Comparison of ENCODE assay signal across 8 cellular contexts in the genomic region with DNA sequence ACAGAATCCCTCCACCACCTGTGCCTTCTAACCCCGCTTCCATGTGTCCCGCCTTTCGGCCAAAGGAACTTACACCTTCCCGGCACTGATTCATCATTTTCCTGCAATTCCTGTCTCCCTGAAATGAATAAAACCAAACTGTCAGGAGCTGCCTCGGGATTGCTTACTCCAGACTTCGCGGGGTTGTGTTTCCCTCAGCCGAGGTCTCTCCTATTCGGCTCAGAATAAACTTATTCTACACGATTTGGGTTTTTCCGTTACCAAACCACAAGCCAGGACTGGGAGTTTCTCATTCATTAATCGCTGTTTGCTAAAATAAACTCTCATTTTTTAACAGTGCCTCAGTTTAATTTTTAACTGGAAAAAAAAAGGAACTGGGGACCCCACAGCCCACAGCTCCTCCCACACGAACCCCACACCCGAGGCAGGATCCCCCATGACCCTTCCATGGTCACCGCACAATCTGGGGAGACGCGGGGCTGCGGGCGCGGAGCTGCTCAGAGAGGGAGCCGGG. TPM values are rescaled to one million over a fixed set of nuclear protein-coding genes. Genes with fewer than 3 reads are reported as not detected.
DNase-seq lines count a peak whose midpoint lies in the region; ATAC-seq and TF ChIP-seq lines count a peak whose summit lies in the region.

No MANE protein-coding gene starts in this region.

- H3K4me3 ChIP-seq in BJ (ENCODE audit: low read depth, low read length) (peak overlapping the region; percentile 77), GM23248 (peak overlapping the region; percentile 81), SU-DHL-6 (ENCODE audit: insufficient read depth, low read length, poor library complexity, severe bottlenecking) (peak overlapping the region; percentile 83), right atrium auricular region (peak overlapping the region; percentile 58 to 77), skin epidermis (peak overlapping the region; percentile 44 to 66 (median 60))

- H3K79me2 ChIP-seq in GM23248 (ENCODE audit: insufficient read depth), result no peaks in the 10 kb centered on the region
- peaks cover 5% of the 10 kb centered on the region; the same call in 1 of the 2 replicates for H3K79me2 ChIP-seq in SU-DHL-6 (ENCODE audit: insufficient read depth, low read length)

- TF ChIP-seq CTCF in BJ (IDR thresholded peaks at IDR 0.05; ENCODE audit: insufficient read depth, low read depth, low read length) (no peak), SU-DHL-6 (IDR thresholded peaks at IDR 0.05; ENCODE audit: insufficient read depth, low read length, poor library complexity, severe bottlenecking) (no peak), right atrium auricular region (IDR thresholded peaks at IDR 0.05) (no peak)

- no peaks in the 10 kb centered on the region for H4K20me1 ChIP-seq in GM23248 (ENCODE audit: insufficient read depth)
- no peaks in the 10 kb centered on the region for H4K20me1 ChIP-seq in SU-DHL-6 (ENCODE audit: low read depth, low read length)

- CTCF ChIA-PET in BJ (lab: Yijun Ruan, JAX), result interaction anchor here (0.9 to 1.3 kb wide), 5 partner anchors 19 to 255 kb away, joined by 3 to 11 read pairs (median 3); partner anchors contain the start of gene ZNF20

- DNase-seq in BJ (ENCODE audit: low read depth) (no peak), GM23248 (peak; percentile 48), right atrium auricular region (ENCODE audit: low spot score) (no peak), NCI-H1436 treated with DMSO at 0.1 percent for 48 hours (lab: John Stamatoyannopoulos, UW) (no peak), SIG-M5 treated with dmso at 0.1 percent for 504 hours (lab: John Stamatoyannopoulos, UW; ENCODE audit: unreplicated experiment) (no peak)

- WGBS in GM23248 (ENCODE audit: low coverage in 1 of 2, low lambda C conversion rate in 2 of 2, missing lambda C conversion rate in 2 of 2), 2 experiments, result 1% methylated on average over 21 of the region's 21 CpGs

- H3K36me3 ChIP-seq in BJ (ENCODE audit: control insufficient read depth, insufficient read depth, low read length) (no peaks in the 10 kb centered on the region), GM23248 (ENCODE audit: low read depth) (no peaks in the 10 kb centered on the region), SU-DHL-6 (ENCODE audit: low read length) (peaks cover 3% of the 10 kb centered on the region; the same call in 1 of the 2 replicates), right atrium auricular region (no peaks in the 10 kb centered on the region)

- no peaks in the 10 kb centered on the region for H3K27me3 ChIP-seq in BJ (ENCODE audit: control insufficient read depth, insufficient read depth, low read length)
- no peaks in the 10 kb centered on the region for H3K27me3 ChIP-seq in GM23248 (replicated peaks; ENCODE audit: insufficient read depth)
- no peaks in the 10 kb centered on the region for H3K27me3 ChIP-seq in SU-DHL-6 (ENCODE audit: low read length)
- no peaks in the 10 kb centered on the region for H3K27me3 ChIP-seq in right atrium auricular region

- in situ Hi-C loops in GM23248 (cut with MboI), result no loop called here

- H3K4me1 ChIP-seq in GM23248 (ENCODE audit: insufficient read depth), result peaks cover 6% of the 10 kb centered on the region; the same call in 1 of the 2 replicates
- peaks cover 0 to 13% of the 10 kb centered on the region in 2 donors for H3K4me1 ChIP-seq in right atrium auricular region

- H3K9me2 ChIP-seq in GM23248 (ENCODE audit: insufficient read depth), result no peaks in the 10 kb centered on the region
- no peaks in the 10 kb centered on the region for H3K9me2 ChIP-seq in SU-DHL-6 (replicated peaks; ENCODE audit: insufficient read depth, low read length)

- H3K9me3 ChIP-seq in GM23248 (ENCODE audit: low read depth) (no peaks in the 10 kb centered on the region), SU-DHL-6 (ENCODE audit: insufficient read depth, low read length) (no peaks in the 10 kb centered on the region), right atrium auricular region (no peaks in the 10 kb centered on the region)

- peak overlapping the region; percentile 52 for H3K9ac ChIP-seq in GM23248
- H3K9ac ChIP-seq in SU-DHL-6 (ENCODE audit: low read length), result peak overlapping the region; percentile 92

- no peak for ATAC-seq in HG03565 (IDR thresholded peaks at IDR 0.05; ENCODE audit: unreplicated experiment)

- H2AFZ ChIP-seq in GM23248 (peak overlapping the region; percentile 93), SU-DHL-6 (ENCODE audit: low read depth, low read length, severe bottlenecking) (peak overlapping the region; percentile 98)

- H3K4me2 ChIP-seq in GM23248 (ENCODE audit: unreplicated experiment) (peak overlapping the region; percentile 94), SU-DHL-6 (ENCODE audit: low read depth, low read length, poor library complexity, severe bottlenecking) (peak overlapping the region; percentile 98)

- H3F3A ChIP-seq in GM23248 (ENCODE audit: insufficient read depth), result no peaks in the 10 kb centered on the region
- H3F3A ChIP-seq in SU-DHL-6 (ENCODE audit: insufficient read depth), result peaks cover 5% of the 10 kb centered on the region; the same call in 1 of the 2 replicates

- H3K27ac ChIP-seq in GM23248 (no peak overlapping the region), SU-DHL-6 (ENCODE audit: low read depth, low read length) (peak overlapping the region; percentile 15; the same call in 1 of the 2 replicates), right atrium auricular region (peak overlapping the region; percentile 65 to 68), skin epidermis (peak overlapping the region in 13 of 21 experiments; percentile 13 to 77 (median 39))

- POLR2A ChIA-PET in BJ (lab: Charles Lee), result no interaction called here

RNA-seq across cellular contexts. Expression of gene ZNF878, which starts 0.6 kb away (rescaled TPM):
- polyA plus RNA-seq in BJ (2011; rRNA removed), result not detected in 2 replicates
- not detected in 2 replicates for polyA minus RNA-seq in BJ (2011; rRNA and poly(A)+ RNA removed)
- not detected in 2 replicates for total RNA-seq in GM23248 (2014; rRNA removed; shearing (Covaris generic))
- polyA plus RNA-seq in GM23248 (2016; fragmentation: Nextera tagmentation; extraction: Ambion mirVana), result 0.18 TPM in 1 of 2 replicates, not detected in the other
- total RNA-seq in right atrium auricular region, result under 1 TPM; 0.20 to 0.26 TPM

RNA-seq across cellular contexts. Expression of gene ZNF844, which starts 12.4 kb away (rescaled TPM):
- polyA plus RNA-seq in BJ (2011; rRNA removed) (2.8 and 4.5 TPM in 2 replicates), GM23248 (2016; fragmentation: Nextera tagmentation; extraction: Ambion mirVana) (1.7 and 2.3 TPM in 2 replicates)
- polyA minus RNA-seq in BJ (2011; rRNA and poly(A)+ RNA removed), result 5.1 and 5.6 TPM in 2 replicates
- total RNA-seq in GM23248 (2014; rRNA removed; shearing (Covaris generic)), result 4.0 and 4.2 TPM in 2 replicates
- 10 to 100 TPM in 1 of 2 donors, 1 to 10 TPM in 1; 6.2 to 10.8 TPM for total RNA-seq in right atrium auricular region

RNA-seq across cellular contexts. Expression of gene ZNF433, which starts 16.6 kb away (rescaled TPM):
- polyA plus RNA-seq in BJ (2011; rRNA removed) (1.8 and 2.3 TPM in 2 replicates), GM23248 (2016; fragmentation: Nextera tagmentation; extraction: Ambion mirVana) (4.2 and 5.0 TPM in 2 replicates)
- polyA minus RNA-seq in BJ (2011; rRNA and poly(A)+ RNA removed), result 2.8 and 3.4 TPM in 2 replicates
- total RNA-seq in GM23248 (2014; rRNA removed; shearing (Covaris generic)), result 1.5 and 7.6 TPM in 2 replicates
- 1 to 10 TPM; 4.4 to 5.5 TPM for total RNA-seq in right atrium auricular region
